Comparison of ENCODE assay signal across 17 cellular contexts in the genomic region with DNA sequence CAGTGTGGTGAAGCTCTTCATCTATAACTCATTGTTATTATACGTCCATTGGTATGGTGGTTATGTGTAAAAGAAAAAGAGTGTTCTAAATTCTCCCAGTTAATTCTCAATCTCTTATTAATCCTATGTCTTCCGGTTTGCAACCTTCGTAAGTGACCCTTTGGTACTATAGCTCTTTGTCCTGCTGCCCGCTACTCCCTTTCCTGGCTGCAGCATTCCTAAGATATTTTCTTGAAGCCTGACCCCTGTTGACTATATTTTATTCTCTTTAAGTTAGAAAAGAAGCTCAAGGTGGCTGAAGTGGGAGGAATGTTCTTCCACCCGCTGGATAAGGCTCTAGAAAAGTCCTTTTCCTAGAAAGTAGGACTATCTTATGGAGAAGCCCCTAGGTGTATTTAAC.
DNase-seq lines count a peak whose midpoint lies in the region; TF ChIP-seq lines count a peak whose summit lies in the region.
"Had no signal": no experiment of that assay in that cellular context is flagged by ENCODE, and none has a peak within 500 bp of the region (broad histone marks: within the 10 kb centered on the region; RNA-seq: fewer than 3 reads in every experiment).

No MANE protein-coding gene starts in this region.

- H3K4me1 Mint-ChIP-seq in mesothelial cell of epicardium, result peaks cover 6% of the 10 kb centered on the region
- H3K4me1 Mint-ChIP-seq: B cell, GM23338, IgD-negative memory B cell had no signal

- no peak overlapping the region for H3K4me3 Mint-ChIP-seq in mesothelial cell of epicardium
- H3K4me3 Mint-ChIP-seq: B cell; CD8-positive, alpha-beta T cell; GM23338; IgD-negative memory B cell had no signal

- in situ Hi-C loops in G401 (cut with HindIII; ENCODE audit: low sequenced_read_pairs), result no loop called here

- H3K36me3 Mint-ChIP-seq in mesothelial cell of epicardium, result no peaks in the 10 kb centered on the region
- H3K36me3 Mint-ChIP-seq: CD8-positive, alpha-beta T cell; IgD-negative memory B cell had no signal

- H3K27ac Mint-ChIP-seq in mesothelial cell of epicardium, result peak overlapping the region; percentile 10
- H3K27ac Mint-ChIP-seq: B cell; CD8-positive, alpha-beta T cell; GM23338; IgD-negative memory B cell had no signal

- no peaks in the 10 kb centered on the region for H3K27me3 Mint-ChIP-seq in mesothelial cell of epicardium (ENCODE audit: low read depth)
- H3K27me3 Mint-ChIP-seq: B cell, IgD-negative memory B cell had no signal

- H3K4me3 ChIP-seq in fibroblast of pulmonary artery (replicated peaks; ENCODE audit: low read depth, low read length), result no peak overlapping the region
- H3K4me3 ChIP-seq: BLaER1 treated with 17β-estradiol and CSF1 and Interleukin-3, amounts not matched to agents 10 nM and 100 nM; GM23338 had no signal

- no peak for TF ChIP-seq CTCF in fibroblast of pulmonary artery (IDR thresholded peaks at IDR 0.05; ENCODE audit: low read length, missing control alignments)
- no peak for TF ChIP-seq CTCF in mesothelial cell of epicardium (IDR thresholded peaks at IDR 0.05; ENCODE audit: unreplicated experiment)

- DNase-seq in COLO829 (ENCODE audit: low spot score) (peak; percentile 8), HT-29 (ENCODE audit: low spot score) (peak; percentile 21), fibroblast of pulmonary artery (ENCODE audit: low read depth) (peak; percentile 52), mesothelial cell of epicardium (ENCODE audit: low spot score in 2 of 2, unreplicated experiment in 2 of 2) (no peak), NCI-H526 treated with DMSO at 0.1 percent for 48 hours (lab: John Stamatoyannopoulos, UW) (no peak), NCI-H748 (lab: John Stamatoyannopoulos, UW; ENCODE audit: unreplicated experiment) (no peak), G401 (ENCODE audit: low spot score) (no peak), hypothalamus (lab: John Stamatoyannopoulos, UW) (no peak)
- DNase-seq: CD8-positive, alpha-beta T cell; COR-L47; GDM1; HCEC 1CT; KBM-7 had no signal

- H3K9me3 Mint-ChIP-seq in mesothelial cell of epicardium, result peaks cover 16% of the 10 kb centered on the region

Comparison
In these comparisons a context has a peak if more than half of its experiments do, and no peak if none do; other contexts are left out.
1. DNase-seq: peak in COLO829 (single experiment), HT-29 (single experiment) and fibroblast of pulmonary artery (single experiment); none in mesothelial cell of epicardium (0 of 2), NCI-H526 treated with DMSO at 0.1 percent for 48 hours (single experiment), NCI-H748 (single experiment), G401 (single experiment) and hypothalamus (0 of 51).